Comparison of ENCODE assay signal across 17 cellular contexts in genomic region chr10:14378387-14378960, GRCh38.
"Had no signal": no experiment of that assay in that cellular context is flagged by ENCODE, and none has a peak within 500 bp of the region (broad histone marks: within the 10 kb centered on the region; RNA-seq: fewer than 3 reads in every experiment).

No MANE protein-coding gene starts in this region.

- ATAC-seq: activated naive CD8-positive, alpha-beta T cell treated with anti-CD3 and anti-CD28 coated beads, Interleukin-2, amount 50 U/mL, for 24 hours; activated T-helper 17 cell treated with anti-CD3 and anti-CD28 coated beads, Interleukin-2, amount 50 U/mL, for 72 hours; gastrocnemius medialis; heart left ventricle; left cardiac atrium; lower lobe of right lung; stimulated activated effector memory CD8-positive, alpha-beta T cell treated with anti-CD3 and anti-CD28 coated beads, Interleukin-12 subunit alpha, Interleukin-12 subunit beta, amount 100 ng/mL, for 72 hours had no signal

- H3K36me3 ChIP-seq: ascending aorta, gastrocnemius medialis, heart left ventricle, lower lobe of right lung, neural progenitor cell, ovary had no signal

- H3K4me3 ChIP-seq: ascending aorta, gastrocnemius medialis, heart left ventricle, lower lobe of right lung, neural progenitor cell, ovary had no signal

- DNase-seq: activated CD4-positive, CD25-positive, alpha-beta regulatory T cell treated with anti-CD3 and anti-CD28 coated beads, Interleukin-2, amount 50 U/mL, for 72 hours; activated naive CD4-positive, alpha-beta T cell treated with anti-CD3 and anti-CD28 coated beads for 36 hours; activated naive CD8-positive, alpha-beta T cell treated with anti-CD3 and anti-CD28 coated beads, Interleukin-2, amount 50 U/mL, for 24 hours; activated T-cell treated with anti-CD3 and anti-CD28 coated beads for 4 hours; gastrocnemius medialis; heart left ventricle; left cardiac atrium; lower lobe of right lung; naive B cell; ovary; stimulated activated CD4-positive, alpha-beta T cell treated with anti-CD3 and anti-CD28 coated beads, Interleukin-12 subunit alpha, Interleukin-12 subunit beta, amount 100 ng/mL, for 4 hours; stimulated activated CD4-positive, alpha-beta T cell treated with anti-CD3 and anti-CD28 coated beads, Interleukin-2, amount 100 ng/mL, for 24 hours had no signal

- H3K27ac ChIP-seq: ascending aorta, epithelial cell of prostate, gastrocnemius medialis, heart left ventricle, lower lobe of right lung, neural progenitor cell, ovary had no signal

- H3K9me3 ChIP-seq: ascending aorta, gastrocnemius medialis, heart left ventricle, lower lobe of right lung, ovary had no signal

- H3K4me1 ChIP-seq: ascending aorta, gastrocnemius medialis, heart left ventricle, lower lobe of right lung had no signal

- H3K4me2 ChIP-seq: neural progenitor cell had no signal

- H3K9ac ChIP-seq: neural progenitor cell had no signal

- H3K27me3 ChIP-seq: ascending aorta, gastrocnemius medialis, neural progenitor cell, ovary had no signal
